In the genomic region with DNA sequence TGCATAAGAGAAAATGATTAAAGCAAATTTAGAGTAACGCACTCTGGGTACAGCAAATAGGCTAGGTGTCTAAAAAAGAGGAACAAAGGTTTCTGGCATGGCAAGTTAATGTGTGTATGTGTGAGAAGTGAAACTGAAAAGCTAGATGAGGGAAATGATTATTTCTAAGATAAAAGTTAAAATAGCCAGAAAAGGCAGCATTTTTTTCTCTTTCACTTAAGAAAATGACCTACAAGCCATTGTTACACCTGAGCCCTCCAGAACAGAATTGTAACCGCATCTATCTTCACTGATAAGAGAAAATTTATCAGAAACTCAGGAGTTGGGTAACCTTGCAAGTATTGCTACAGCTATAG, we compare ENCODE assay signal across 14 cellular contexts.
DNase-seq lines count a peak whose midpoint lies in the region; ATAC-seq, FAIRE-seq and TF ChIP-seq lines count a peak whose summit lies in the region.
"Had no signal": no experiment of that assay in that cellular context is flagged by ENCODE, and none has a peak within 500 bp of the region (broad histone marks: within the 10 kb centered on the region; RNA-seq: fewer than 3 reads in every experiment).

No MANE protein-coding gene starts in this region.

- no peak overlapping the region for H3K56ac ChIP-seq in mesendoderm (ENCODE audit: low read length)

- 4% methylated on average over 2 of the region's 2 CpGs for WGBS in GM12878 (ENCODE audit: insufficient coverage, insufficient replicate concordance, low lambda C conversion rate, missing lambda C conversion rate)
- WGBS in mesendoderm (ENCODE audit: extremely low coverage, insufficient coverage, low lambda C conversion rate) = no CpG with 5 or more reads among the region's 2 CpGs

- no peak for TF ChIP-seq RAD21 in GM12878 (IDR thresholded peaks at IDR 0.05; ENCODE audit: insufficient read depth, low read depth, low read length)

- H3K9ac ChIP-seq in GM12878 (ENCODE audit: control insufficient read depth, insufficient read depth, low read length) (no peak overlapping the region), mesendoderm (ENCODE audit: low read length) (no peak overlapping the region)

- H3K79me2 ChIP-seq in GM12878 (ENCODE audit: control insufficient read depth, insufficient read depth, low read length) (no peaks in the 10 kb centered on the region), mesendoderm (ENCODE audit: control insufficient read depth, insufficient read depth, low read length) (no peaks in the 10 kb centered on the region)

- no TSS peak for BruUV-seq in GM12878 (replicated peaks; lab: Mats Ljungman, UMichigan)

- no peak overlapping the region for H2BK120ac ChIP-seq in mesendoderm (ENCODE audit: low read depth, low read length)

- H3K18ac ChIP-seq in mesendoderm (ENCODE audit: low read length) = no peak overlapping the region

- H3K27ac ChIP-seq in GM12878 (ENCODE audit: control insufficient read depth, insufficient read depth) (peak overlapping the region; percentile 17; the same call in 1 of the 2 replicates), mesendoderm (ENCODE audit: low read depth, low read length) (no peak overlapping the region)

- no peak for TF ChIP-seq POLR2A in GM12878 (IDR thresholded peaks at IDR 0.05; ENCODE audit: low read depth, low read length)

- no peak overlapping the region for H2AK5ac ChIP-seq in mesendoderm (ENCODE audit: low read length)

- no peaks in the 10 kb centered on the region for H3K27me3 ChIP-seq in GM12878 (replicated peaks in 1 of 2; ENCODE audit: control insufficient read depth in 2 of 2, insufficient read depth in 2 of 2, low read length in 1 of 2)
- H3K27me3 ChIP-seq in mesendoderm (ENCODE audit: insufficient read depth, low read length, poor library complexity) = no peaks in the 10 kb centered on the region

- DNase-seq in GM12878 (ENCODE audit: low read depth, low spot score) (peak; percentile 60), foreskin melanocyte (no peak), NCI-H1417 (lab: John Stamatoyannopoulos, UW) (no peak), mesendoderm (no peak)
- no peak for DNase-seq in activated CD8-positive, alpha-beta T cell treated with anti-CD3 and anti-CD28 coated beads for 36 hours
- DNase-seq: activated T-cell treated with anti-CD3 and anti-CD28 coated beads, Interleukin-2, amount 50 U/mL, for 1 hour; CD4-positive, alpha-beta memory T cell; dermis blood vessel endothelial cell; GOT3; NCI-H1417 treated with DMSO at 0.1 percent for 48 hours had no signal

- H2BK15ac ChIP-seq in mesendoderm (replicated peaks; ENCODE audit: low read depth) = no peak overlapping the region

- H3K4me1 ChIP-seq in GM12878 (ENCODE audit: control insufficient read depth, insufficient read depth, low read length) (peaks cover 8% of the 10 kb centered on the region; the same call in 1 of the 2 replicates), mesendoderm (ENCODE audit: control insufficient read depth, low read depth, low read length) (no peaks in the 10 kb centered on the region)

- H3K23ac ChIP-seq in mesendoderm (ENCODE audit: low read length) = no peak overlapping the region

- no peak overlapping the region for H3K4me3 Mint-ChIP-seq in activated CD8-positive, alpha-beta T cell treated with anti-CD3 and anti-CD28 coated beads for 36 hours
- H3K4me3 Mint-ChIP-seq: CD4-positive, alpha-beta memory T cell had no signal

- in situ Hi-C loops in GM12878 (cut with MboI) = no loop called here

- no peaks in the 10 kb centered on the region for H4K20me1 ChIP-seq in GM12878 (ENCODE audit: control insufficient read depth, insufficient read depth)

- no peak overlapping the region for H2AFZ ChIP-seq in GM12878 (ENCODE audit: control insufficient read depth, low read depth, low read length)

- H4K5ac ChIP-seq in mesendoderm (ENCODE audit: low read length) = no peak overlapping the region

- H3K4me3 ChIP-seq in GM12878 (no peak overlapping the region), mesendoderm (ENCODE audit: low read length) (no peak overlapping the region)

- no peaks in the 10 kb centered on the region for H3K4me1 Mint-ChIP-seq in activated CD8-positive, alpha-beta T cell treated with anti-CD3 and anti-CD28 coated beads for 36 hours (ENCODE audit: low read depth)
- H3K4me1 Mint-ChIP-seq: CD4-positive, alpha-beta memory T cell had no signal

- peak in 1 of 2 experiments; percentile 69; a peak in 2 of 4 replicates for TF ChIP-seq EP300 in GM12878 (IDR thresholded peaks at IDR 0.05; ENCODE audit: borderline replicate concordance in 1 of 2, control insufficient read depth in 1 of 2, low read depth in 2 of 2, low read length in 2 of 2)

- H3K79me1 ChIP-seq in mesendoderm (ENCODE audit: low read length) = no peaks in the 10 kb centered on the region

- no peaks in the 10 kb centered on the region for H3K9me3 ChIP-seq in GM12878 (replicated peaks; ENCODE audit: control insufficient read depth, insufficient read depth, low read length)

- H3K27me3 Mint-ChIP-seq in activated CD8-positive, alpha-beta T cell treated with anti-CD3 and anti-CD28 coated beads for 36 hours = no peaks in the 10 kb centered on the region
- H3K27me3 Mint-ChIP-seq: CD4-positive, alpha-beta memory T cell had no signal

- no peak overlapping the region for H2BK5ac ChIP-seq in mesendoderm (ENCODE audit: low read length)

- CTCF ChIA-PET in GM12878 (lab: Yijun Ruan, JAX) = interaction anchor here (0.8 kb wide), 1 partner anchor 21 kb away, joined by 3 read pairs; no protein-coding TSS in a partner anchor
- CTCF ChIA-PET in activated CD8-positive, alpha-beta T cell treated with anti-CD3 and anti-CD28 coated beads for 36 hours (lab: Charles Lee) = no interaction called here

- SMC1A ChIA-PET in GM12878 (lab: Charles Lee; ENCODE audit: uncharacterized antibody, unreplicated experiment) = interaction anchor here (1.0 to 2.4 kb wide), 4 partner anchors 18 to 27 kb away, joined by 3 to 9 read pairs (median 6); no protein-coding TSS in a partner anchor

- H3K9me3 Mint-ChIP-seq in activated CD8-positive, alpha-beta T cell treated with anti-CD3 and anti-CD28 coated beads for 36 hours = no peaks in the 10 kb centered on the region
- H3K9me3 Mint-ChIP-seq: CD4-positive, alpha-beta memory T cell had no signal

- H3K4ac ChIP-seq in mesendoderm (ENCODE audit: low read depth, low read length) = no peak overlapping the region

- ATAC-seq in GM18868 (IDR thresholded peaks at IDR 0.05; ENCODE audit: unreplicated experiment) = peak; percentile 95
- ATAC-seq in GM21786 (IDR thresholded peaks at IDR 0.05; ENCODE audit: unreplicated experiment) = peak; percentile 97
- ATAC-seq in HG03439 (IDR thresholded peaks at IDR 0.05; ENCODE audit: unreplicated experiment) = peak; percentile 98
- ATAC-seq in GM12878 = peak; percentile 95
- ATAC-seq in activated CD8-positive, alpha-beta T cell treated with anti-CD3 and anti-CD28 coated beads for 36 hours = no peak
- ATAC-seq: SK-N-SH treated with all-trans-retinoic acid at 6 μM for 48 hours had no signal

- no peaks in the 10 kb centered on the region for H3K36me3 Mint-ChIP-seq in activated CD8-positive, alpha-beta T cell treated with anti-CD3 and anti-CD28 coated beads for 36 hours (ENCODE audit: low read depth)
- H3K36me3 Mint-ChIP-seq: CD4-positive, alpha-beta memory T cell had no signal

- TF ChIP-seq CTCF in GM12878 (IDR thresholded peaks at IDR 0.05 in 2 of 3, conservative IDR thresholded peaks at IDR 0.05 in 1 of 3; ENCODE audit: control insufficient read depth in 2 of 3, extremely low read depth in 1 of 3, insufficient read depth in 1 of 3, low read depth in 3 of 3, low read length in 3 of 3) = no peak
- TF ChIP-seq CTCF in activated CD8-positive, alpha-beta T cell treated with anti-CD3 and anti-CD28 coated beads for 36 hours (IDR thresholded peaks at IDR 0.05) = no peak

- FAIRE-seq in GM12878 (lab: Jason Lieb, UNC) = no peak

- H3K4me2 ChIP-seq in GM12878 (ENCODE audit: control insufficient read depth, insufficient read depth) = peak overlapping the region; percentile 34
- H3K4me2 ChIP-seq in mesendoderm (ENCODE audit: low read length) = no peak overlapping the region

- intact Hi-C loops in GM12878 (cut with micrococcal nuclease; ENCODE audit: unreplicated experiment) = no loop called here
- intact Hi-C loops in activated CD8-positive, alpha-beta T cell treated with anti-CD3 and anti-CD28 coated beads for 36 hours (cut with micrococcal nuclease) = no loop called here

- POLR2A ChIA-PET in GM12878 (lab: Charles Lee) = no interaction called here
- POLR2A ChIA-PET in activated CD8-positive, alpha-beta T cell treated with anti-CD3 and anti-CD28 coated beads for 36 hours (lab: Charles Lee) = interaction anchor here (0.6 kb wide), 1 partner anchor 182 kb away, joined by 3 read pairs; no protein-coding TSS in a partner anchor

- H3K27ac Mint-ChIP-seq in activated CD8-positive, alpha-beta T cell treated with anti-CD3 and anti-CD28 coated beads for 36 hours = no peak overlapping the region
- H3K27ac Mint-ChIP-seq: CD4-positive, alpha-beta memory T cell had no signal

- H4K8ac ChIP-seq in mesendoderm (ENCODE audit: low read depth, low read length) = no peak overlapping the region

- RAD21 ChIA-PET in GM12878 (lab: Charles Lee; ENCODE audit: unreplicated experiment) = no interaction called here

- H3K36me3 ChIP-seq in GM12878 (ENCODE audit: control insufficient read depth in 2 of 2, insufficient read depth in 2 of 2, low read length in 1 of 2) = no peaks in the 10 kb centered on the region
- H3K36me3 ChIP-seq in mesendoderm (ENCODE audit: control insufficient read depth, insufficient read depth, low read length) = no peaks in the 10 kb centered on the region

TF ChIP-seq in GM12878, 131 proteins besides CTCF, POLR2A, EP300 and RAD21 (continues in another document):
- no peak for TF ChIP-seq ASH2L (IDR thresholded peaks at IDR 0.05; ENCODE audit: borderline replicate concordance, low read depth)
- TF ChIP-seq, protein P1, sequence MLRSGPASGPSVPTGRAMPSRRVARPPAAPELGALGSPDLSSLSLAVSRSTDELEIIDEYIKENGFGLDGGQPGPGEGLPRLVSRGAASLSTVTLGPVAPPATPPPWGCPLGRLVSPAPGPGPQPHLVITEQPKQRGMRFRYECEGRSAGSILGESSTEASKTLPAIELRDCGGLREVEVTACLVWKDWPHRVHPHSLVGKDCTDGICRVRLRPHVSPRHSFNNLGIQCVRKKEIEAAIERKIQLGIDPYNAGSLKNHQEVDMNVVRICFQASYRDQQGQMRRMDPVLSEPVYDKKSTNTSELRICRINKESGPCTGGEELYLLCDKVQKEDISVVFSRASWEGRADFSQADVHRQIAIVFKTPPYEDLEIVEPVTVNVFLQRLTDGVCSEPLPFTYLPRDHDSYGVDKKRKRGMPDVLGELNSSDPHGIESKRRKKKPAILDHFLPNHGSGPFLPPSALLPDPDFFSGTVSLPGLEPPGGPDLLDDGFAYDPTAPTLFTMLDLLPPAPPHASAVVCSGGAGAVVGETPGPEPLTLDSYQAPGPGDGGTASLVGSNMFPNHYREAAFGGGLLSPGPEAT (IDR thresholded peaks at IDR 0.05; ENCODE audit: low read depth) = peak; percentile 63; the same call in 1 of the 2 replicates
- peak; percentile 58 to 75; a peak in 3 of 4 replicates for TF ChIP-seq IKZF2 (IDR thresholded peaks at IDR 0.05)
- no peak for TF ChIP-seq ETV6 (conservative IDR thresholded peaks at IDR 0.05 in 1 of 2, IDR thresholded peaks at IDR 0.05 in 1 of 2; ENCODE audit: borderline replicate concordance in 1 of 2, low read depth in 1 of 2)
- peak; percentile 85; the same call in 1 of the 2 replicates for TF ChIP-seq DPF2 (IDR thresholded peaks at IDR 0.05)
